Comparison of ENCODE assay signal across 8 cellular contexts in the genomic region with DNA sequence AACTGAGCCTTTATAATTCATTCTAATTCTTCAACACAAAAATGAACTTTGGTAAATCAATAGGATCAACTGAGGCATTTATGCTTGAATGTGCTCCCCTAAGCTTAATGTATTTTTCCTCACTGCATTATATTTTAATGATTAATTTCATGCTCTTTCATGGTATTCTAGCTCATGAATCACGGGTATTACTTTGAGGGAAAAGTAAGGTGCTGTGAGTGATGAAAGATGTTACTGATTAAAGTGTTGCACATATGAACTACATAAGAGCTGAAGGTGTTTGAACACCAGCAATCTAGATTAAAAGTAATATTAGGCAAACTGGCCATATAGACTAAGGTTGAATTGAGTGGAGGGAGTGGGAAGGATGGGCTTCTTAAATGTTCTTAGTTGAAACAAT. TPM values are rescaled to one million over a fixed set of nuclear protein-coding genes. Genes with fewer than 3 reads are reported as not detected.
DNase-seq lines count a peak whose midpoint lies in the region; ATAC-seq and TF ChIP-seq lines count a peak whose summit lies in the region.

No MANE protein-coding gene starts in this region.

- no peak overlapping the region for H2BK20ac ChIP-seq in H9 (ENCODE audit: low read depth, low read length, poor library complexity, severe bottlenecking)

- H3K4me2 ChIP-seq in H9 (ENCODE audit: insufficient read depth, insufficient read length, low read length) = no peak overlapping the region

- no peaks in the 10 kb centered on the region for H4K20me1 ChIP-seq in H9 (ENCODE audit: control insufficient read depth, insufficient read depth, insufficient read length)

- H3K9ac ChIP-seq in H9 (ENCODE audit: extremely low read depth, insufficient read length, low read length) = no peak overlapping the region

- intact Hi-C loops in dendritic cell treated with granulocyte-macrophage colony-stimulating factor and Interleukin-4, amounts not matched to agents 40 ng/mL and 50 ng/mL, for 4 days (cut with micrococcal nuclease) = loop anchor here (5.0 kb wide), 1 partner anchor 37 kb away; no protein-coding TSS in a partner anchor
- intact Hi-C loops in ovary (cut with DNase I) = no loop called here

- no peak overlapping the region for H3K27ac ChIP-seq in CD4-positive, CD25-positive, alpha-beta regulatory T cell (ENCODE audit: insufficient read depth, low read length, poor library complexity, severe bottlenecking)
- H3K27ac ChIP-seq in ovary (no peak overlapping the region), H9 (ENCODE audit: insufficient read length, low read depth, low read length) (no peak overlapping the region)

- H3K4ac ChIP-seq in H9 (ENCODE audit: low read depth, low read length) = no peak overlapping the region

- H2BK120ac ChIP-seq in H9 (ENCODE audit: low read depth, low read length, poor library complexity, severe bottlenecking) = no peak overlapping the region

- TF ChIP-seq EP300 in ovary (IDR thresholded peaks at IDR 0.05) = no peak

- H2AFZ ChIP-seq in H9 (ENCODE audit: low read length) = no peak overlapping the region

- no peak overlapping the region for H3K23ac ChIP-seq in H9 (ENCODE audit: insufficient read length, low read depth, low read length)

- H3K4me1 Mint-ChIP-seq in CD4-positive, CD25-positive, alpha-beta regulatory T cell = peaks cover 23 to 76% (median 58%) of the 10 kb centered on the region in 4 donors
- peaks cover 40% of the 10 kb centered on the region for H3K4me1 Mint-ChIP-seq in dendritic cell treated with granulocyte-macrophage colony-stimulating factor and Interleukin-4, amounts not matched to agents 40 ng/mL and 50 ng/mL, for 4 days (ENCODE audit: low read depth)
- peaks cover 11 to 15% of the 10 kb centered on the region in 2 experiments for H3K4me1 Mint-ChIP-seq in H9

- H3K79me2 ChIP-seq in H9 (ENCODE audit: insufficient read depth, low read length) = no peaks in the 10 kb centered on the region

- no peak overlapping the region for H3K18ac ChIP-seq in H9 (ENCODE audit: insufficient read length, low read depth, low read length)

- DNase-seq in CD4-positive, CD25-positive, alpha-beta regulatory T cell = no peak
- DNase-seq in NAMALWA (ENCODE audit: low spot score) = peak; percentile 14
- no peak for DNase-seq in ovary
- no peak for DNase-seq in NCI-H510A (lab: John Stamatoyannopoulos, UW)
- no peak for DNase-seq in NCI-H2227 treated with DMSO at 0.1 percent for 48 hours (lab: John Stamatoyannopoulos, UW)
- DNase-seq in H9 = no peak

- no peak for TF ChIP-seq POLR2A in ovary (IDR thresholded peaks at IDR 0.05)

- peaks cover 3% of the 10 kb centered on the region for H3K23me2 ChIP-seq in H9 (ENCODE audit: insufficient read length, low read depth, low read length, poor library complexity, severe bottlenecking)

- no peaks in the 10 kb centered on the region for H3K27me3 Mint-ChIP-seq in CD4-positive, CD25-positive, alpha-beta regulatory T cell
- no peaks in the 10 kb centered on the region for H3K27me3 Mint-ChIP-seq in dendritic cell treated with granulocyte-macrophage colony-stimulating factor and Interleukin-4, amounts not matched to agents 40 ng/mL and 50 ng/mL, for 4 days
- H3K27me3 Mint-ChIP-seq in H9 (ENCODE audit: low read depth) = peaks cover 23% of the 10 kb centered on the region

- H3K4me1 ChIP-seq in CD4-positive, CD25-positive, alpha-beta regulatory T cell (ENCODE audit: control insufficient read depth, insufficient read depth, low read length, poor library complexity, severe bottlenecking) = peaks cover 30% of the 10 kb centered on the region
- H3K4me1 ChIP-seq in ovary (ENCODE audit: insufficient read depth) (peaks cover 3% of the 10 kb centered on the region), H9 (ENCODE audit: insufficient read depth, low read length) (no peaks in the 10 kb centered on the region)

- WGBS in ovary, 3 donors = 73 to 84% (median 81%) methylated on average over 1 of the region's 1 CpG
- no CpG with 5 or more reads among the region's 1 CpG for WGBS in H9 (ENCODE audit: extremely low coverage, insufficient read length, low lambda C conversion rate)

- no peak overlapping the region for H2AK5ac ChIP-seq in H9 (ENCODE audit: insufficient read length, low read length)

- H2BK12ac ChIP-seq in H9 (ENCODE audit: insufficient read length, low read depth, low read length) = no peak overlapping the region

- H2BK15ac ChIP-seq in H9 (ENCODE audit: low read depth, low read length) = no peak overlapping the region

- no peaks in the 10 kb centered on the region for H3K9me3 Mint-ChIP-seq in CD4-positive, CD25-positive, alpha-beta regulatory T cell
- H3K9me3 Mint-ChIP-seq in dendritic cell treated with granulocyte-macrophage colony-stimulating factor and Interleukin-4, amounts not matched to agents 40 ng/mL and 50 ng/mL, for 4 days = no peaks in the 10 kb centered on the region
- H3K9me3 Mint-ChIP-seq in H9 = no peaks in the 10 kb centered on the region

- H3K4me3 Mint-ChIP-seq in CD4-positive, CD25-positive, alpha-beta regulatory T cell = peak overlapping the region; percentile 94 to 98 (median 97)
- peak overlapping the region; percentile 95 for H3K4me3 Mint-ChIP-seq in dendritic cell treated with granulocyte-macrophage colony-stimulating factor and Interleukin-4, amounts not matched to agents 40 ng/mL and 50 ng/mL, for 4 days
- H3K4me3 Mint-ChIP-seq in H9 = no peak overlapping the region

- H3K4me3 ChIP-seq in CD4-positive, CD25-positive, alpha-beta regulatory T cell (ENCODE audit: low read depth, low read length) = peak overlapping the region; percentile 99
- peak overlapping the region; percentile 92 for H3K4me3 ChIP-seq in ovary

- no peak overlapping the region for H3K56ac ChIP-seq in H9 (ENCODE audit: insufficient read length, low read depth, low read length)

- H3K27ac Mint-ChIP-seq in CD4-positive, CD25-positive, alpha-beta regulatory T cell = peak overlapping the region; percentile 57 to 95 (median 58)
- peak overlapping the region; percentile 97 for H3K27ac Mint-ChIP-seq in dendritic cell treated with granulocyte-macrophage colony-stimulating factor and Interleukin-4, amounts not matched to agents 40 ng/mL and 50 ng/mL, for 4 days
- H3K27ac Mint-ChIP-seq in H9 = no peak overlapping the region

- H4K5ac ChIP-seq in H9 (ENCODE audit: insufficient read length, low read depth, low read length) = no peak overlapping the region

- no peaks in the 10 kb centered on the region for H3K79me1 ChIP-seq in H9 (ENCODE audit: insufficient read depth, low read depth, low read length, poor library complexity, severe bottlenecking)

- H3K36me3 ChIP-seq in CD4-positive, CD25-positive, alpha-beta regulatory T cell (ENCODE audit: control insufficient read depth, insufficient read depth, low read length) = no peaks in the 10 kb centered on the region
- no peaks in the 10 kb centered on the region for H3K36me3 ChIP-seq in ovary

- no peak overlapping the region for H4K91ac ChIP-seq in H9 (ENCODE audit: insufficient read length, low read depth, low read length)

- no peak for ATAC-seq in CD4-positive, CD25-positive, alpha-beta regulatory T cell (ENCODE audit: low read depth in 2 of 2)
- no peak for ATAC-seq in GM18517 (IDR thresholded peaks at IDR 0.05; ENCODE audit: unreplicated experiment)

- H3K14ac ChIP-seq in H9 (ENCODE audit: insufficient read depth, low read length) = no peak overlapping the region

- no peaks in the 10 kb centered on the region for H3K9me3 ChIP-seq in CD4-positive, CD25-positive, alpha-beta regulatory T cell (ENCODE audit: control insufficient read depth in 2 of 2, low read length in 2 of 2)
- H3K9me3 ChIP-seq in ovary (no peaks in the 10 kb centered on the region), H9 (ENCODE audit: control insufficient read depth, low read depth, low read length) (no peaks in the 10 kb centered on the region)

- H3K27me3 ChIP-seq in CD4-positive, CD25-positive, alpha-beta regulatory T cell (ENCODE audit: control insufficient read depth, insufficient read depth, low read length) = no peaks in the 10 kb centered on the region
- no peaks in the 10 kb centered on the region for H3K27me3 ChIP-seq in ovary
- H3K27me3 ChIP-seq in H9 (ENCODE audit: insufficient read depth, low read length) = no peaks in the 10 kb centered on the region

- H2BK5ac ChIP-seq in H9 (ENCODE audit: insufficient read length, low read length) = no peak overlapping the region

- no peak overlapping the region for H4K8ac ChIP-seq in H9 (replicated peaks; ENCODE audit: insufficient read length, low read depth, low read length)

- H3T11ph ChIP-seq in H9 (ENCODE audit: low read length) = no peak overlapping the region

- TF ChIP-seq CTCF in ovary (IDR thresholded peaks at IDR 0.05) (no peak), H9 (conservative IDR thresholded peaks at IDR 0.05) (no peak)

- H3K36me3 Mint-ChIP-seq in CD4-positive, CD25-positive, alpha-beta regulatory T cell = peaks cover 6% of the 10 kb centered on the region
- H3K36me3 Mint-ChIP-seq in dendritic cell treated with granulocyte-macrophage colony-stimulating factor and Interleukin-4, amounts not matched to agents 40 ng/mL and 50 ng/mL, for 4 days (ENCODE audit: low read depth) = peaks cover 38% of the 10 kb centered on the region
- H3K36me3 Mint-ChIP-seq in H9 (ENCODE audit: insufficient read depth in 1 of 3, low read depth in 3 of 3) = no peaks in the 10 kb centered on the region

RNA-seq across cellular contexts. Expression of a gene that starts 1.9 kb away (rescaled TPM):
- 87.3 TPM for total RNA-seq in CD4-positive, CD25-positive, alpha-beta regulatory T cell
- polyA plus RNA-seq in CD4-positive, CD25-positive, alpha-beta regulatory T cell = 10 to 100 TPM; 47.6 to 58.3 (median 53.2) TPM
- total RNA-seq in ovary (10 to 100 TPM; 31.7 to 45.9 (median 39.3) TPM), H9 (2021) (0.22 and 0.37 TPM in 2 replicates)
- polyA plus RNA-seq in ovary = 10 to 100 TPM; 17.2 to 23.9 TPM

Comparison
In these comparisons a context has a peak if more than half of its experiments do, and no peak if none do; other contexts are left out.
1. H3K27ac Mint-ChIP-seq: peak in CD4-positive, CD25-positive, alpha-beta regulatory T cell (3 of 3) and dendritic cell treated with granulocyte-macrophage colony-stimulating factor and Interleukin-4, amounts not matched to agents 40 ng/mL and 50 ng/mL, for 4 days (single experiment); none in H9 (0 of 3).
2. H3K4me3 Mint-ChIP-seq: peak in CD4-positive, CD25-positive, alpha-beta regulatory T cell (4 of 4) and dendritic cell treated with granulocyte-macrophage colony-stimulating factor and Interleukin-4, amounts not matched to agents 40 ng/mL and 50 ng/mL, for 4 days (single experiment); none in H9 (0 of 2).
3. RNA of a gene that starts 1.9 kb away (total RNA-seq): 87.3 TPM in CD4-positive, CD25-positive, alpha-beta regulatory T cell (single experiment) and 31.7 to 45.9 TPM in ovary; 0.22 to 0.37 TPM in H9; every median in the first group is over 10 times any median in the second.